Comparison of ENCODE assay signal across 11 cellular contexts in genomic region chr12:102955926-102956737, GRCh38.
DNase-seq lines count a peak whose midpoint lies in the region; ATAC-seq lines count a peak whose summit lies in the region.
"Had no signal": no experiment of that assay in that cellular context is flagged by ENCODE, and none has a peak within 500 bp of the region (broad histone marks: within the 10 kb centered on the region; RNA-seq: fewer than 3 reads in every experiment).

No MANE protein-coding gene starts in this region.

- ATAC-seq in central memory CD8-positive, alpha-beta T cell (replicated peaks; ENCODE audit: extremely low read depth, poor library complexity, severe bottlenecking), result no peak
- ATAC-seq in HG02763 (IDR thresholded peaks at IDR 0.05; ENCODE audit: unreplicated experiment) (no peak), GM18907 (IDR thresholded peaks at IDR 0.05; ENCODE audit: unreplicated experiment) (no peak)

- peaks cover 14% of the 10 kb centered on the region for H3K4me1 Mint-ChIP-seq in central memory CD8-positive, alpha-beta T cell

- no peak overlapping the region for H3K27ac Mint-ChIP-seq in central memory CD8-positive, alpha-beta T cell (ENCODE audit: low read depth)
- H3K27ac Mint-ChIP-seq: T-helper 2 cell treated with Interferon-gamma antibody and Interleukin-4, amounts not matched to agents 5 μg/mL and 100 μg/mL, for 36 hours had no signal

- DNase-seq in ELF-1 (ENCODE audit: low read depth, low spot score) (peak; percentile 56), NCI-H1417 (lab: John Stamatoyannopoulos, UW) (peak; percentile 67 to 90 (median 86)), midbrain (lab: John Stamatoyannopoulos, UW) (peak; percentile 65), NCI-H2171 treated with DMSO at 0.1 percent for 48 hours (lab: John Stamatoyannopoulos, UW) (no peak), MV-4-11 (lab: John Stamatoyannopoulos, UW) (no peak)
- no peak for DNase-seq in central memory CD8-positive, alpha-beta T cell (ENCODE audit: low spot score in 2 of 2)
- DNase-seq: activated T-cell treated with anti-CD3 and anti-CD28 coated beads for 4 hours, Calu3 had no signal

- H3K4me3 Mint-ChIP-seq in central memory CD8-positive, alpha-beta T cell, result peak overlapping the region; percentile 65

- H3K36me3 Mint-ChIP-seq in central memory CD8-positive, alpha-beta T cell (ENCODE audit: insufficient read depth), result peaks cover 3% of the 10 kb centered on the region

- no peaks in the 10 kb centered on the region for H3K9me3 Mint-ChIP-seq in central memory CD8-positive, alpha-beta T cell
- H3K9me3 Mint-ChIP-seq: T-helper 2 cell treated with Interferon-gamma antibody and Interleukin-4, amounts not matched to agents 5 μg/mL and 100 μg/mL, for 36 hours had no signal

- peaks cover 86% of the 10 kb centered on the region for H3K27me3 Mint-ChIP-seq in central memory CD8-positive, alpha-beta T cell

Comparison
In these comparisons a context has a peak if more than half of its experiments do, and no peak if none do; other contexts are left out.
1. DNase-seq: peak in ELF-1 (single experiment), NCI-H1417 (3 of 3) and midbrain (single experiment); none in central memory CD8-positive, alpha-beta T cell (0 of 2), NCI-H2171 treated with DMSO at 0.1 percent for 48 hours (single experiment) and MV-4-11 (single experiment).